8 cellular contexts compared by ENCODE assay signal in the genomic region with DNA sequence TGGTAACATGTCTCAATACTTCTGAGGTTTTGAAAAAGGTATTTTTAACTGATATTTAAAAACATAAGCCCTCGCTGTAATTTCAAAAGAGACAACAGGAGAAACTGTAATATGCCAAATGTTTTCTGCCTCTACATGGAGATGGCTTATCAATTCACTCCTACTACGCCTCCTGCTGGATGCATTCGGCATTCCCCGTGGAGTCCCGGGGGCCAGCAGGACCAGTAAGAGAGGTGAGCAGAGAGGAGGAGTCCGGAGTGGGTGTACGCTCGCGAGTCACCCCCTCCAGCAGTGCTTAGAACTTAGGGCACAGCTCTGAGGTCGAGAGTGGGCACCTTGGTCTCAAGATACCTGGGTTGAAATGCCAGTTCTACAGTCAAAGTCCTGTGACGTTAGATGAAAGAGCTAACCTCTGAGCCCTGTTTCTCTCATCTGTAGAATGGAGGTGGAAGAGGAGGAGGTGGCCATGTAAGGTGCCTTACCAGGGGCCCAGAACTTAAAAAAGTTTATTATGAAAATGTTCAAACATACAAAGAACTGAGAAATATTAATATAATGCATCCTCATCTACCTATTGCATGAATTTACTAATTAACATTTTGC.
A peak's percentile ranks its signal among the peaks of the same experiment; 100 is the strongest.
DNase-seq lines count a peak whose midpoint lies in the region; ATAC-seq, FAIRE-seq and TF ChIP-seq lines count a peak whose summit lies in the region.

No MANE protein-coding gene starts in this region.

- TF ChIP-seq CTCF in H9 (conservative IDR thresholded peaks at IDR 0.05): peak; percentile 92
- TF ChIP-seq CTCF in neutrophil (IDR thresholded peaks at IDR 0.05): peak; percentile 34

- no peak overlapping the region for H3K4me2 ChIP-seq in H9 (ENCODE audit: insufficient read depth, insufficient read length, low read length)

- H4K20me1 ChIP-seq in H9 (ENCODE audit: control insufficient read depth, insufficient read depth, insufficient read length): no peaks in the 10 kb centered on the region

- no peak overlapping the region for H3K4me3 Mint-ChIP-seq in H9

- no peak overlapping the region for H3K4ac ChIP-seq in H9 (ENCODE audit: low read depth, low read length)

- no peak overlapping the region for H3T11ph ChIP-seq in H9 (ENCODE audit: low read length)

- no peaks in the 10 kb centered on the region for H3K27me3 ChIP-seq in H9 (ENCODE audit: insufficient read depth, low read length)
- H3K27me3 ChIP-seq in neutrophil: no peaks in the 10 kb centered on the region
- H3K27me3 ChIP-seq in small intestine (ENCODE audit: control insufficient read depth in 2 of 2, insufficient read depth in 2 of 2, low read length in 2 of 2): no peaks in the 10 kb centered on the region

- H3K56ac ChIP-seq in H9 (ENCODE audit: insufficient read length, low read depth, low read length): no peak overlapping the region

- ATAC-seq in HG03025 (IDR thresholded peaks at IDR 0.05; ENCODE audit: low FRiP score, unreplicated experiment) (no peak), GM19035 (IDR thresholded peaks at IDR 0.05; ENCODE audit: unreplicated experiment) (no peak)

- no peak overlapping the region for H3K4me3 ChIP-seq in neutrophil (ENCODE audit: low read depth in 1 of 2, low read length in 1 of 2)
- no peak overlapping the region for H3K4me3 ChIP-seq in small intestine (ENCODE audit: low read depth in 1 of 2, low read length in 2 of 2)

- peaks cover 35 to 47% (median 43%) of the 10 kb centered on the region in 3 experiments; a peak in 6 of 7 replicates for H3K36me3 Mint-ChIP-seq in H9 (ENCODE audit: insufficient read depth in 1 of 3, low read depth in 3 of 3)

- H3K27ac Mint-ChIP-seq in H9: no peak overlapping the region

- H2BK20ac ChIP-seq in H9 (ENCODE audit: low read depth, low read length, poor library complexity, severe bottlenecking): no peak overlapping the region

- no peak overlapping the region for H3K18ac ChIP-seq in H9 (ENCODE audit: insufficient read length, low read depth, low read length)

- no peaks in the 10 kb centered on the region for H3K27me3 Mint-ChIP-seq in H9 (ENCODE audit: low read depth)

- H3K4me1 ChIP-seq in H9 (ENCODE audit: insufficient read depth, low read length) (0 out of 2 replicates have a peak, but pooled peaks cover 3% of the 10 kb centered on the region), neutrophil (ENCODE audit: control insufficient read depth in 1 of 2, insufficient read depth in 1 of 2, low read depth in 1 of 2, low read length in 1 of 2) (peaks cover 0 to 3% of the 10 kb centered on the region in 2 experiments), small intestine (ENCODE audit: control insufficient read depth in 2 of 2, insufficient read depth in 1 of 2, low read depth in 1 of 2, low read length in 1 of 2) (no peaks in the 10 kb centered on the region)

- no peak for FAIRE-seq in small intestine (lab: Jason Lieb, UNC)

- H4K8ac ChIP-seq in H9 (replicated peaks; ENCODE audit: insufficient read length, low read depth, low read length): no peak overlapping the region

- DNase-seq in CD1c-positive myeloid dendritic cell (ENCODE audit: extremely low spot score): peak; percentile 30
- DNase-seq in H9: peak; percentile 77
- DNase-seq in T-helper 9 cell: peak; percentile 38
- DNase-seq in dermis microvascular lymphatic vessel endothelial cell (ENCODE audit: low read depth in 2 of 2): peak; percentile 38 to 65
- no peak for DNase-seq in small intestine

- H3K9me3 ChIP-seq in H9 (ENCODE audit: control insufficient read depth, low read depth, low read length) (no peaks in the 10 kb centered on the region), neutrophil (no peaks in the 10 kb centered on the region), small intestine (ENCODE audit: control insufficient read depth, low read depth) (no peaks in the 10 kb centered on the region)

- H2AK5ac ChIP-seq in H9 (ENCODE audit: insufficient read length, low read length): no peak overlapping the region

- H4K5ac ChIP-seq in H9 (ENCODE audit: insufficient read length, low read depth, low read length): no peak overlapping the region

- H2BK12ac ChIP-seq in H9 (ENCODE audit: insufficient read length, low read depth, low read length): no peak overlapping the region

- no CpG with 5 or more reads among the region's 11 CpGs for WGBS in H9 (ENCODE audit: extremely low coverage, insufficient read length, low lambda C conversion rate)
- 67 to 79% (median 68%) methylated on average over 11 of the region's 11 CpGs for WGBS in small intestine, 3 donors

- H3K23me2 ChIP-seq in H9 (ENCODE audit: insufficient read length, low read depth, low read length, poor library complexity, severe bottlenecking): no peaks in the 10 kb centered on the region

- H3K4me1 Mint-ChIP-seq in H9: peaks cover 16 to 23% of the 10 kb centered on the region in 2 experiments

- no peak overlapping the region for H3K9ac ChIP-seq in H9 (ENCODE audit: extremely low read depth, insufficient read length, low read length)

- no peak overlapping the region for H2AFZ ChIP-seq in H9 (ENCODE audit: low read length)

- no peak overlapping the region for H2BK5ac ChIP-seq in H9 (ENCODE audit: insufficient read length, low read length)

- H3K79me2 ChIP-seq in H9 (ENCODE audit: insufficient read depth, low read length): no peaks in the 10 kb centered on the region; the same call in 1 of the 2 replicates

- H3K9me3 Mint-ChIP-seq in H9: no peaks in the 10 kb centered on the region

- no peak overlapping the region for H3K14ac ChIP-seq in H9 (ENCODE audit: insufficient read depth, low read length)

- no peak overlapping the region for H3K23ac ChIP-seq in H9 (ENCODE audit: insufficient read length, low read depth, low read length)

- H4K91ac ChIP-seq in H9 (ENCODE audit: insufficient read length, low read depth, low read length): no peak overlapping the region

- H2BK15ac ChIP-seq in H9 (ENCODE audit: low read depth, low read length): no peak overlapping the region

- no peak overlapping the region for H2BK120ac ChIP-seq in H9 (ENCODE audit: low read depth, low read length, poor library complexity, severe bottlenecking)

- peaks cover 8% of the 10 kb centered on the region for H3K79me1 ChIP-seq in H9 (ENCODE audit: insufficient read depth, low read depth, low read length, poor library complexity, severe bottlenecking)

- peaks cover 95% of the 10 kb centered on the region for H3K36me3 ChIP-seq in neutrophil
- peaks cover 14 to 27% of the 10 kb centered on the region in 2 donors for H3K36me3 ChIP-seq in small intestine (ENCODE audit: control insufficient read depth in 2 of 2, insufficient read depth in 2 of 2, low read length in 2 of 2)

- H3K27ac ChIP-seq in H9 (ENCODE audit: insufficient read length, low read depth, low read length) (no peak overlapping the region), neutrophil (no peak overlapping the region), small intestine (ENCODE audit: low read depth in 1 of 2, low read length in 1 of 2) (no peak overlapping the region)
